Comparison of ENCODE assay signal across 14 cellular contexts in genomic region chr1:47865881-47866535, GRCh38.
A peak's percentile ranks its signal among the peaks of the same experiment; 100 is the strongest.
DNase-seq lines count a peak whose midpoint lies in the region; ATAC-seq and TF ChIP-seq lines count a peak whose summit lies in the region.
"Had no signal": no experiment of that assay in that cellular context is flagged by ENCODE, and none has a peak within 500 bp of the region (broad histone marks: within the 10 kb centered on the region; RNA-seq: fewer than 3 reads in every experiment).

No MANE protein-coding gene starts in this region.

- H3K4me1 ChIP-seq in duodenal mucosa (ENCODE audit: control insufficient read depth in 1 of 2, insufficient read depth in 2 of 2, low read length in 2 of 2) (peaks cover 21 to 38% of the 10 kb centered on the region in 2 donors), right lobe of liver (peaks cover 0 to 20% (median 4%) of the 10 kb centered on the region in 4 donors), smooth muscle cell (ENCODE audit: low read depth) (peaks cover 3% of the 10 kb centered on the region)

- H3K4me2 ChIP-seq in smooth muscle cell = peak overlapping the region; percentile 45
- H3K4me2 ChIP-seq: KMS-11 had no signal

- H3K36me3 ChIP-seq in duodenal mucosa (ENCODE audit: control insufficient read depth in 1 of 2, insufficient read depth in 2 of 2, low read length in 2 of 2) = no peaks in the 10 kb centered on the region
- H3K36me3 ChIP-seq in right lobe of liver = no peaks in the 10 kb centered on the region
- H3K36me3 ChIP-seq in smooth muscle cell (ENCODE audit: low read depth) = no peaks in the 10 kb centered on the region

- DNase-seq in NCI-H82 (lab: John Stamatoyannopoulos, UW) (peak; percentile 72), right lobe of liver (no peak), smooth muscle cell (lab: John Stamatoyannopoulos, UW; ENCODE audit: unreplicated experiment) (no peak), foreskin melanocyte (no peak), NCI-H1930 (lab: John Stamatoyannopoulos, UW) (no peak)
- DNase-seq in activated CD4-positive, alpha-beta T cell treated with anti-CD3 and anti-CD28 coated beads for 48 hours = no peak
- DNase-seq: CD8-positive, alpha-beta T cell; MM.1S; NCI-H1105; NCI-H748 treated with DMSO at 0.1 percent for 48 hours; SHP77 treated with DMSO at 0.1 percent for 48 hours had no signal

- intact Hi-C loops in right lobe of liver (cut with DNase I) = no loop called here

- TF ChIP-seq POLR2A in right lobe of liver (IDR thresholded peaks at IDR 0.05) = no peak

- H2AFZ ChIP-seq in smooth muscle cell (ENCODE audit: low read depth) = no peak overlapping the region

- no peaks in the 10 kb centered on the region for H3K9me3 ChIP-seq in duodenal mucosa (ENCODE audit: control insufficient read depth in 1 of 2, low read length in 2 of 2)
- H3K9me3 ChIP-seq in right lobe of liver = no peaks in the 10 kb centered on the region
- H3K9me3 ChIP-seq in smooth muscle cell (replicated peaks; ENCODE audit: low read depth) = no peaks in the 10 kb centered on the region

- WGBS in right lobe of liver (ENCODE audit: insufficient coverage, low coverage, low lambda C conversion rate, missing lambda C conversion rate) = 67% methylated on average over 2 of the region's 6 CpGs
- 52% methylated on average over 6 of the region's 6 CpGs for WGBS in smooth muscle cell (ENCODE audit: low lambda C conversion rate)

- H3F3A ChIP-seq in smooth muscle cell (ENCODE audit: low read depth) = no peaks in the 10 kb centered on the region

- peak in 3 of 4 donors; percentile 44 to 71 (median 54) for ATAC-seq in right lobe of liver
- ATAC-seq: CD8-positive, alpha-beta T cell; Panc1 had no signal

- peaks cover 77% of the 10 kb centered on the region for H4K20me1 ChIP-seq in smooth muscle cell (ENCODE audit: low read depth)

- TF ChIP-seq CTCF in right lobe of liver (IDR thresholded peaks at IDR 0.05) (no peak), smooth muscle cell (IDR thresholded peaks at IDR 0.05; ENCODE audit: borderline replicate concordance, insufficient read depth, poor library complexity, severe bottlenecking) (no peak)

- no peaks in the 10 kb centered on the region for H3K27me3 ChIP-seq in duodenal mucosa (ENCODE audit: control insufficient read depth in 1 of 2, insufficient read depth in 2 of 2, low read length in 2 of 2)
- H3K27me3 ChIP-seq in right lobe of liver = no peaks in the 10 kb centered on the region
- no peaks in the 10 kb centered on the region for H3K27me3 ChIP-seq in smooth muscle cell (ENCODE audit: low read depth)

- H3K27ac ChIP-seq in duodenal mucosa (ENCODE audit: low read depth, low read length) (peak overlapping the region; percentile 61), right lobe of liver (no peak overlapping the region), smooth muscle cell (ENCODE audit: low read depth) (peak overlapping the region; percentile 31)
- H3K27ac ChIP-seq: KMS-11 had no signal

- peaks cover 3% of the 10 kb centered on the region for H3K79me2 ChIP-seq in smooth muscle cell (ENCODE audit: low read depth)

- no peak overlapping the region for H3K4me3 ChIP-seq in duodenal mucosa (ENCODE audit: low read depth in 1 of 2, low read length in 2 of 2)
- no peak overlapping the region for H3K4me3 ChIP-seq in right lobe of liver
- H3K4me3 ChIP-seq in smooth muscle cell = no peak overlapping the region

- peak overlapping the region; percentile 17 to 22 for H3K9ac ChIP-seq in duodenal mucosa (ENCODE audit: low read depth in 1 of 2, low read length in 2 of 2)
- H3K9ac ChIP-seq in smooth muscle cell (ENCODE audit: low read depth) = no peak overlapping the region
- H3K9ac ChIP-seq: KMS-11 had no signal

Comparison
In these comparisons a context has a peak if more than half of its experiments do, and no peak if none do; other contexts are left out.
1. H3K27ac ChIP-seq: peak in duodenal mucosa (single experiment) and smooth muscle cell (single experiment); none in right lobe of liver (0 of 3).